In the genomic region with DNA sequence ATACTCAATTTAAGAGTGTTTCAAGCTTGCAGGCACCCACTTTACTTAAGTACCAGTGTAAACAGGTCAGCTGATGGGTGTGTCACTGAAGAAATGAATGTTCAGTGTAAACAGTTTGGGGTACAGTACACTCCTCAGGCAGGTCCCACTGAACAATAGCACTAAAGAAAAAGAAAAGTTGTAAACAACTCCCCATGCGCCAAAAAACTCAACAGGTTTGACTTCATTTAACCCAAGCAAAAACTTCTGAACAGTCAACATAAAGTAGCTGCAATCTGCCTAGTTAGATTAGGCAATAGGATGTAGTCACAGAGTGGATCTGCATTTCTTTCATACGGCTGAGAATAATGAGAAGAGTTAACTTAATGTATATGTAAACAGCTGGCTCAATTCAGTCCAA, we compare ENCODE assay signal across 11 cellular contexts.
DNase-seq lines count a peak whose midpoint lies in the region; ATAC-seq and TF ChIP-seq lines count a peak whose summit lies in the region.
"Had no signal": no experiment of that assay in that cellular context is flagged by ENCODE, and none has a peak within 500 bp of the region (broad histone marks: within the 10 kb centered on the region; RNA-seq: fewer than 3 reads in every experiment).

No MANE protein-coding gene starts in this region.

- no peak overlapping the region for H3K4me3 ChIP-seq in ACC112 (ENCODE audit: low read depth, low read length)
- no peak overlapping the region for H3K4me3 ChIP-seq in heart left ventricle
- no peak overlapping the region for H3K4me3 ChIP-seq in neuronal stem cell (ENCODE audit: low read length in 2 of 2)
- no peak overlapping the region for H3K4me3 ChIP-seq in stomach
- H3K4me3 ChIP-seq: BLaER1 had no signal

- H2AK5ac ChIP-seq in neuronal stem cell (ENCODE audit: low read depth, low read length), result no peak overlapping the region

- H3K4me2 ChIP-seq in neuronal stem cell (ENCODE audit: insufficient read depth, low read length, poor library complexity, severe bottlenecking), result no peak overlapping the region
- H3K4me2 ChIP-seq: BLaER1 had no signal

- H3K9me3 ChIP-seq in heart left ventricle, result no peaks in the 10 kb centered on the region
- H3K9me3 ChIP-seq in neuronal stem cell (replicated peaks in 1 of 2; ENCODE audit: control insufficient read depth in 2 of 2, insufficient read depth in 1 of 2, low read depth in 1 of 2, low read length in 2 of 2), result peaks cover 0 to under 1% of the 10 kb centered on the region in 2 donors
- no peaks in the 10 kb centered on the region for H3K9me3 ChIP-seq in stomach
- H3K9me3 ChIP-seq: BLaER1 had no signal

- H3K79me2 ChIP-seq in ACC112 (ENCODE audit: control insufficient read depth, insufficient read depth, low read length, unreplicated experiment), result no peaks in the 10 kb centered on the region

- H4K8ac ChIP-seq in neuronal stem cell (ENCODE audit: low read depth, low read length), result no peak overlapping the region

- no peak overlapping the region for H2BK12ac ChIP-seq in neuronal stem cell (ENCODE audit: low read length)

- H3K27me3 ChIP-seq in ACC112 (ENCODE audit: insufficient read depth, low read length), result no peaks in the 10 kb centered on the region
- no peaks in the 10 kb centered on the region for H3K27me3 ChIP-seq in heart left ventricle
- no peaks in the 10 kb centered on the region for H3K27me3 ChIP-seq in neuronal stem cell (ENCODE audit: control insufficient read depth in 3 of 3, insufficient read depth in 3 of 3, low read depth in 1 of 3, low read length in 3 of 3)
- H3K27me3 ChIP-seq in stomach, result no peaks in the 10 kb centered on the region
- H3K27me3 ChIP-seq: BLaER1 had no signal

- intact Hi-C loops in heart left ventricle (cut with DNase I) (no loop called here), stomach (cut with DNase I; ENCODE audit: low total_unique reads) (no loop called here)

- H2AFZ ChIP-seq in ACC112 (ENCODE audit: low read length, unreplicated experiment) (no peak overlapping the region), neuronal stem cell (ENCODE audit: low read length) (no peak overlapping the region)

- no peak overlapping the region for H2BK15ac ChIP-seq in neuronal stem cell (ENCODE audit: low read length)

- no peaks in the 10 kb centered on the region for H3K79me1 ChIP-seq in neuronal stem cell (ENCODE audit: low read depth, low read length)

- peak; percentile 72 for DNase-seq in H4 (ENCODE audit: low spot score)
- DNase-seq in NCI-H510A treated with DMSO at 0.1 percent for 48 hours (lab: John Stamatoyannopoulos, UW), result peak; percentile 90
- no peak for DNase-seq in NCI-H82 (lab: John Stamatoyannopoulos, UW)
- DNase-seq in heart left ventricle, result no peak
- no peak for DNase-seq in neuronal stem cell (ENCODE audit: low spot score)
- no peak for DNase-seq in stomach
- DNase-seq: activated naive CD4-positive, alpha-beta T cell treated with Interleukin-2 at 50 U/mL for 16 hours; stimulated activated naive CD4-positive, alpha-beta T cell treated with Interleukin-2 at 50 U/mL for 16 hours had no signal

- peak; percentile 85 for ATAC-seq in esophagus mucosa
- no peak for ATAC-seq in heart left ventricle

- no peak overlapping the region for H2BK120ac ChIP-seq in neuronal stem cell (ENCODE audit: low read depth, low read length)

- H3K23ac ChIP-seq in neuronal stem cell (ENCODE audit: low read depth, low read length, poor library complexity), result no peak overlapping the region

- TF ChIP-seq EP300 in stomach (IDR thresholded peaks at IDR 0.05), result no peak

- no peak overlapping the region for H3K4ac ChIP-seq in neuronal stem cell (ENCODE audit: low read length)

- H4K91ac ChIP-seq in neuronal stem cell (ENCODE audit: low read depth, low read length, poor library complexity), result no peak overlapping the region

- H3K18ac ChIP-seq in neuronal stem cell (ENCODE audit: low read length), result no peak overlapping the region

- 87 to 97% (median 94%) methylated on average over 2 of the region's 2 CpGs for WGBS in heart left ventricle, 4 donors
- WGBS in neuronal stem cell (ENCODE audit: extremely low coverage in 2 of 2, insufficient read length in 2 of 2, insufficient replicate concordance in 1 of 2), 2 donors, result no CpG with 5 or more reads among the region's 2 CpGs
- 24 to 49% (median 43%) methylated on average over 2 of the region's 2 CpGs for WGBS in stomach, 5 donors

- H3K27ac ChIP-seq in ACC112 (ENCODE audit: low read depth, low read length) (peak overlapping the region; percentile 18; the same call in 1 of the 2 replicates), heart left ventricle (no peak overlapping the region), neuronal stem cell (replicated peaks; ENCODE audit: low read length) (no peak overlapping the region), stomach (peak overlapping the region in 2 of 5 donors; percentile 43 to 51)
- H3K27ac ChIP-seq: BLaER1 had no signal

- H3K36me3 ChIP-seq in ACC112 (ENCODE audit: insufficient read depth, low read length), result no peaks in the 10 kb centered on the region
- H3K36me3 ChIP-seq in heart left ventricle, result no peaks in the 10 kb centered on the region
- no peaks in the 10 kb centered on the region for H3K36me3 ChIP-seq in neuronal stem cell (replicated peaks in 1 of 2; ENCODE audit: control insufficient read depth in 2 of 2, insufficient read depth in 2 of 2, low read length in 2 of 2)
- H3K36me3 ChIP-seq in stomach, result no peaks in the 10 kb centered on the region
- H3K36me3 ChIP-seq: BLaER1 had no signal

- H3K4me1 ChIP-seq in ACC112 (ENCODE audit: control insufficient read depth, insufficient read depth, low read length, unreplicated experiment), result peaks cover 11% of the 10 kb centered on the region
- H3K4me1 ChIP-seq in heart left ventricle, result peaks cover 0 to 34% (median 0%) of the 10 kb centered on the region in 12 donors
- H3K4me1 ChIP-seq in neuronal stem cell (ENCODE audit: control insufficient read depth in 2 of 2, insufficient read depth in 1 of 2, low read depth in 1 of 2, low read length in 2 of 2), result no peaks in the 10 kb centered on the region
- peaks cover 0 to 14% (median 2%) of the 10 kb centered on the region in 4 donors for H3K4me1 ChIP-seq in stomach
- H3K4me1 ChIP-seq: BLaER1 had no signal

- no peak overlapping the region for H2BK5ac ChIP-seq in neuronal stem cell (ENCODE audit: low read length)

- TF ChIP-seq CTCF in heart left ventricle (IDR thresholded peaks at IDR 0.05) (no peak), stomach (IDR thresholded peaks at IDR 0.05) (no peak)

- no peak overlapping the region for H3K14ac ChIP-seq in neuronal stem cell (ENCODE audit: low read length)

- H3K9ac ChIP-seq in neuronal stem cell (ENCODE audit: low read depth, low read length, poor library complexity), result no peak overlapping the region
- H3K9ac ChIP-seq: BLaER1 had no signal

- TF ChIP-seq POLR2A in heart left ventricle (IDR thresholded peaks at IDR 0.05) (no peak), stomach (IDR thresholded peaks at IDR 0.05) (no peak)

Comparison
In these comparisons a context has a peak if more than half of its experiments do, and no peak if none do; other contexts are left out.
1. DNase-seq: peak in H4 (single experiment) and NCI-H510A treated with DMSO at 0.1 percent for 48 hours (single experiment); none in NCI-H82 (single experiment), heart left ventricle (0 of 5), neuronal stem cell (single experiment) and stomach (single experiment).